19 cellular contexts compared by ENCODE assay signal in the genomic region with DNA sequence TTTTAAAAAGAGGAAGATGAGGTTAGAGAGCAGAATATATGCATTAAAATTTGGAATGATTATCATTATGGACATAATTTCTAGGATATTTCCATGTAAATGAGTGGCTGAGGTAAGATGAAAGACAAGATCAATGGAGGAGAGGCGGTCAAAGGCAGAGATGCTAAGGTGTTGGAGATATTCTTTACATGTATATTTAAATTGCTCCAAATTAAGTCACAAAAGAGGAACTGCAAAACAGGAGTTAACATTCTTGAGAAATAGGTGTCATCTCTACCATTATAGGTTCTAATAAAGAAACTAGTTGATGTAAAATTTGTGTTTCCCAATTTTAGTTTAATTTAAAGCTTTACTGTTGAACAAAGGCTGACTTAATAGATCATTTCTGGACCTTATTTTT.
DNase-seq lines count a peak whose midpoint lies in the region; ATAC-seq and TF ChIP-seq lines count a peak whose summit lies in the region.
"Had no signal": no experiment of that assay in that cellular context is flagged by ENCODE, and none has a peak within 500 bp of the region (broad histone marks: within the 10 kb centered on the region; RNA-seq: fewer than 3 reads in every experiment).

No MANE protein-coding gene starts in this region.

- peak overlapping the region; percentile 18 for H3K27ac ChIP-seq in HL-60 (replicated peaks)
- H3K27ac ChIP-seq in ascending aorta = no peak overlapping the region
- H3K27ac ChIP-seq: Peyer's patch, SJSA1 had no signal

- DNase-seq in CD1c-positive myeloid dendritic cell (ENCODE audit: extremely low spot score) (peak; percentile 24), HL-60 (ENCODE audit: low read depth in 1 of 2, low spot score in 1 of 2) (peak in 1 of 2 experiments; percentile 5), NOMO-1 treated with DMSO at 0.1 percent for 48 hours (lab: John Stamatoyannopoulos, UW; ENCODE audit: unreplicated experiment) (peak; percentile 79), ascending aorta (ENCODE audit: low spot score in 2 of 2) (no peak), D341Med (ENCODE audit: low spot score) (no peak)
- DNase-seq: 8988T; CD4-positive, CD25-positive, alpha-beta regulatory T cell; COR-L47; GF-D8; GOT3; NCI-H1694 treated with DMSO at 0.1 percent for 48 hours; NCI-H510A treated with DMSO at 0.1 percent for 48 hours; NCI-H82; Peyer's patch had no signal

- H3K9me3 ChIP-seq in ascending aorta = no peaks in the 10 kb centered on the region
- H3K9me3 ChIP-seq: Peyer's patch, SJSA1 had no signal

- H3K4me3 ChIP-seq in HL-60 (replicated peaks; ENCODE audit: insufficient read depth, low read length) = peak overlapping the region; percentile 6; the same call in 1 of the 2 replicates
- no peak overlapping the region for H3K4me3 ChIP-seq in ascending aorta
- H3K4me3 ChIP-seq: Peyer's patch, SJSA1 had no signal

- intact Hi-C loops in ascending aorta (cut with DNase I) = no loop called here

- no peaks in the 10 kb centered on the region for H3K4me1 ChIP-seq in ascending aorta
- H3K4me1 ChIP-seq: Peyer's patch, SJSA1 had no signal

- H3K27me3 ChIP-seq in HL-60 (ENCODE audit: insufficient read depth, poor library complexity, severe bottlenecking) (no peaks in the 10 kb centered on the region), ascending aorta (no peaks in the 10 kb centered on the region)
- H3K27me3 ChIP-seq: Peyer's patch, SJSA1 had no signal

- no peak for TF ChIP-seq CTCF in HL-60 (IDR thresholded peaks at IDR 0.05; ENCODE audit: insufficient read depth, low read length)
- TF ChIP-seq CTCF in ascending aorta (IDR thresholded peaks at IDR 0.05) = no peak

- no peaks in the 10 kb centered on the region for H3K36me3 ChIP-seq in ascending aorta
- H3K36me3 ChIP-seq: Peyer's patch, SJSA1 had no signal

- ATAC-seq in GM19351 (IDR thresholded peaks at IDR 0.05; ENCODE audit: unreplicated experiment) = peak; percentile 60
- no peak for ATAC-seq in HG03521 (IDR thresholded peaks at IDR 0.05; ENCODE audit: unreplicated experiment)
- ATAC-seq in GM21515 (IDR thresholded peaks at IDR 0.05; ENCODE audit: unreplicated experiment) = no peak
- ATAC-seq: HCT116 had no signal

Comparison
In these comparisons a context has a peak if more than half of its experiments do, and no peak if none do; other contexts are left out.
1. DNase-seq: peak in CD1c-positive myeloid dendritic cell (single experiment) and NOMO-1 treated with DMSO at 0.1 percent for 48 hours (single experiment); none in ascending aorta (0 of 2) and D341Med (single experiment).